Comparison of ENCODE assay signal across 2 cellular contexts in genomic region chr11:128916037-128916572, GRCh38.
TF ChIP-seq lines count a peak whose summit lies in the region.

No MANE protein-coding gene starts in this region.

TF ChIP-seq in HEK293, 187 proteins besides CTCF, POLR2A, EP300 and RAD21:
- TF ChIP-seq ZFP41 (tag by site-specific recombination; IDR thresholded peaks at IDR 0.05; ENCODE audit: borderline replicate concordance) (no peak), ZNF366 (tag by site-specific recombination; conservative IDR thresholded peaks at IDR 0.05) (peak; percentile 82), ZNF837 (tag by site-specific recombination; IDR thresholded peaks at IDR 0.05) (no peak), ZBTB17 (tag by site-specific recombination; IDR thresholded peaks at IDR 0.05) (peak; percentile 91)
- TF ChIP-seq, protein P1, sequence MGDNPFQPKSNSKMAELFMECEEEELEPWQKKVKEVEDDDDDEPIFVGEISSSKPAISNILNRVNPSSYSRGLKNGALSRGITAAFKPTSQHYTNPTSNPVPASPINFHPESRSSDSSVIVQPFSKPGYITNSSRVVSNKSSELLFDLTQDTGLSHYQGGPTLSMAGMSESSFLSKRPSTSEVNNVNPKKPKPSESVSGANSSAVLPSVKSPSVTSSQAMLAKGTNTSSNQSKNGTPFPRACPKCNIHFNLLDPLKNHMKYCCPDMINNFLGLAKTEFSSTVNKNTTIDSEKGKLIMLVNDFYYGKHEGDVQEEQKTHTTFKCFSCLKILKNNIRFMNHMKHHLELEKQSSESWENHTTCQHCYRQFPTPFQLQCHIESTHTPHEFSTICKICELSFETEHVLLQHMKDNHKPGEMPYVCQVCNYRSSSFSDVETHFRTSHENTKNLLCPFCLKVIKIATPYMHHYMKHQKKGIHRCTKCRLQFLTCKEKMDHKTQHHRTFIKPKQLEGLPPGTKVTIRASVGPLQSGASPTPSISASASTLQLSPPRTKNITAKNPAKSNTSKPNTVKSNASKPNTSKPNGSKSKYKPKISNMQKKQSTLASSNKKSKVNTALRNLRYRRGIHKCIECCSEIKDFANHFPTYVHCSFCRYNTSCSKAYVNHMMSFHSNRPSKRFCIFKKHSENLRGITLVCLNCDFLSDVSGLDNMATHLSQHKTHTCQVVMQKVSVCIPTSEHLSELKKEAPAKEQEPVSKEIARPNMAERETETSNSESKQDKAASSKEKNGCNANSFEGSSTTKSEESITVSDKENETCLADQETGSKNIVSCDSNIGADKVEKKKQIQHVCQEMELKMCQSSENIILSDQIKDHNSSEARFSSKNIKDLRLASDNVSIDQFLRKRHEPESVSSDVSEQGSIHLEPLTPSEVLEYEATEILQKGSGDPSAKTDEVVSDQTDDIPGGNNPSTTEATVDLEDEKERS (tag by site-specific recombination; IDR thresholded peaks at IDR 0.05) = no peak
- TF ChIP-seq, protein P2, sequence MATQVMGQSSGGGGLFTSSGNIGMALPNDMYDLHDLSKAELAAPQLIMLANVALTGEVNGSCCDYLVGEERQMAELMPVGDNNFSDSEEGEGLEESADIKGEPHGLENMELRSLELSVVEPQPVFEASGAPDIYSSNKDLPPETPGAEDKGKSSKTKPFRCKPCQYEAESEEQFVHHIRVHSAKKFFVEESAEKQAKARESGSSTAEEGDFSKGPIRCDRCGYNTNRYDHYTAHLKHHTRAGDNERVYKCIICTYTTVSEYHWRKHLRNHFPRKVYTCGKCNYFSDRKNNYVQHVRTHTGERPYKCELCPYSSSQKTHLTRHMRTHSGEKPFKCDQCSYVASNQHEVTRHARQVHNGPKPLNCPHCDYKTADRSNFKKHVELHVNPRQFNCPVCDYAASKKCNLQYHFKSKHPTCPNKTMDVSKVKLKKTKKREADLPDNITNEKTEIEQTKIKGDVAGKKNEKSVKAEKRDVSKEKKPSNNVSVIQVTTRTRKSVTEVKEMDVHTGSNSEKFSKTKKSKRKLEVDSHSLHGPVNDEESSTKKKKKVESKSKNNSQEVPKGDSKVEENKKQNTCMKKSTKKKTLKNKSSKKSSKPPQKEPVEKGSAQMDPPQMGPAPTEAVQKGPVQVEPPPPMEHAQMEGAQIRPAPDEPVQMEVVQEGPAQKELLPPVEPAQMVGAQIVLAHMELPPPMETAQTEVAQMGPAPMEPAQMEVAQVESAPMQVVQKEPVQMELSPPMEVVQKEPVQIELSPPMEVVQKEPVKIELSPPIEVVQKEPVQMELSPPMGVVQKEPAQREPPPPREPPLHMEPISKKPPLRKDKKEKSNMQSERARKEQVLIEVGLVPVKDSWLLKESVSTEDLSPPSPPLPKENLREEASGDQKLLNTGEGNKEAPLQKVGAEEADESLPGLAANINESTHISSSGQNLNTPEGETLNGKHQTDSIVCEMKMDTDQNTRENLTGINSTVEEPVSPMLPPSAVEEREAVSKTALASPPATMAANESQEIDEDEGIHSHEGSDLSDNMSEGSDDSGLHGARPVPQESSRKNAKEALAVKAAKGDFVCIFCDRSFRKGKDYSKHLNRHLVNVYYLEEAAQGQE (tag by site-specific recombination; IDR thresholded peaks at IDR 0.05) = no peak

TF ChIP-seq in IMR-90, 13 proteins besides CTCF, POLR2A, EP300 and RAD21:
- TF ChIP-seq USF2 (IDR thresholded peaks at IDR 0.05; ENCODE audit: low read depth, low read length) (no peak), CEBPB (IDR thresholded peaks at IDR 0.05; ENCODE audit: low read depth, low read length) (peak; percentile 55)
